24 cellular contexts compared by ENCODE assay signal in the genomic region with DNA sequence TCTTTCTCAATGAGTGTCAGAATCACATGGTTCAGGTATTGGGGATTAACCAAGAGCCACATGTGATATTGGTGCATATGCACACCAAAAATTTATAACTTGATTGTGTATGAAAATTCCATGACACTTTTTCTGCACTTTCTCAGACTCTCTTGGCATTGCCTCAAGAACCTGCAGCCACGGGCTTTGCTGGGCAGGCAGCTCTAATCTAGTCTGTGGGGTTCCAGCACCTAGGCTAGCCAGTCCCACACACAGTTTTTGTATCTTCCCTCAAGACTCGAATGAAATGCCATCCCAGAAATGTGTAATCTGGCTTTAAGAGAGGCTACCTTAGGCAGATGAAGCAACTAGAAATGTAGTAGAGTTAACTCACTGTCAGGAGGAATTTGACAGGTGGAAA. TPM values are rescaled to one million over a fixed set of nuclear protein-coding genes. Genes with fewer than 3 reads are reported as not detected.
DNase-seq lines count a peak whose midpoint lies in the region; ATAC-seq and TF ChIP-seq lines count a peak whose summit lies in the region.
"Had no signal": no experiment of that assay in that cellular context is flagged by ENCODE, and none has a peak within 500 bp of the region (broad histone marks: within the 10 kb centered on the region; RNA-seq: fewer than 3 reads in every experiment).

No MANE protein-coding gene starts in this region.

- H3K27ac ChIP-seq in GM23338 (ENCODE audit: low read depth) (no peak overlapping the region), neutrophil (peak overlapping the region; percentile 37)
- H3K27ac ChIP-seq: A549; BLaER1 treated with 17β-estradiol and CSF1 and Interleukin-3, amounts not matched to agents 10 nM and 100 nM had no signal

- H3K4me3 Mint-ChIP-seq in GM23338 (no peak overlapping the region), MCF 10A (ENCODE audit: unreplicated experiment) (no peak overlapping the region)
- no peak overlapping the region for H3K4me3 Mint-ChIP-seq in central memory CD8-positive, alpha-beta T cell
- H3K4me3 Mint-ChIP-seq: CD14-positive monocyte; CD4-positive, alpha-beta memory T cell had no signal

- peaks cover 6% of the 10 kb centered on the region; the same call in 2 of the 3 replicates for H3K36me3 Mint-ChIP-seq in GM23338 (ENCODE audit: low read depth)
- H3K36me3 Mint-ChIP-seq in central memory CD8-positive, alpha-beta T cell (ENCODE audit: insufficient read depth): peaks cover 8% of the 10 kb centered on the region
- peaks cover 16% of the 10 kb centered on the region for H3K36me3 Mint-ChIP-seq in MCF 10A (ENCODE audit: insufficient read depth, unreplicated experiment)

- H3K27me3 ChIP-seq in GM23338 (ENCODE audit: insufficient read depth): no peaks in the 10 kb centered on the region
- H3K27me3 ChIP-seq in neutrophil: no peaks in the 10 kb centered on the region
- H3K27me3 ChIP-seq: BE2C; BLaER1 treated with 17β-estradiol and CSF1 and Interleukin-3, amounts not matched to agents 10 nM and 100 nM had no signal

- H3K27ac Mint-ChIP-seq in GM23338 (no peak overlapping the region), MCF 10A (ENCODE audit: low read depth, unreplicated experiment) (no peak overlapping the region)
- peak overlapping the region; percentile 49 for H3K27ac Mint-ChIP-seq in central memory CD8-positive, alpha-beta T cell (ENCODE audit: low read depth)

- no peaks in the 10 kb centered on the region for H3K9me3 Mint-ChIP-seq in GM23338
- no peaks in the 10 kb centered on the region for H3K9me3 Mint-ChIP-seq in central memory CD8-positive, alpha-beta T cell
- H3K9me3 Mint-ChIP-seq in MCF 10A (ENCODE audit: unreplicated experiment): no peaks in the 10 kb centered on the region

- CTCF ChIA-PET in MCF 10A (lab: Yijun Ruan, JAX): interaction anchor here (2.5 to 4.7 kb wide), 4 partner anchors 16 to 91 kb away, joined by 11 to 55 read pairs (median 20); no protein-coding TSS in a partner anchor

- H3K9me3 ChIP-seq in neutrophil: no peaks in the 10 kb centered on the region
- H3K9me3 ChIP-seq: A549, BE2C had no signal

- H4K20me1 ChIP-seq in GM23338 (replicated peaks; ENCODE audit: insufficient read depth): no peaks in the 10 kb centered on the region

- no peak for TF ChIP-seq CTCF in GM23338 (conservative IDR thresholded peaks at IDR 0.05; ENCODE audit: low read depth in 2 of 2)
- TF ChIP-seq CTCF in neutrophil (IDR thresholded peaks at IDR 0.05): no peak
- TF ChIP-seq CTCF in MCF 10A (IDR thresholded peaks at IDR 0.05; ENCODE audit: unreplicated experiment): no peak

- H3K9me2 ChIP-seq in GM23338 (ENCODE audit: insufficient read depth): no peaks in the 10 kb centered on the region

- BruUV-seq in MCF 10A (replicated peaks; lab: Mats Ljungman, UMichigan): no TSS peak

- H3K4me1 Mint-ChIP-seq in GM23338 (peaks cover 33% of the 10 kb centered on the region), MCF 10A (ENCODE audit: insufficient read depth, unreplicated experiment) (peaks cover 22% of the 10 kb centered on the region)
- H3K4me1 Mint-ChIP-seq in central memory CD8-positive, alpha-beta T cell: peaks cover 32% of the 10 kb centered on the region

- H3K27me3 Mint-ChIP-seq in GM23338 (ENCODE audit: insufficient read depth, low read depth, poor library complexity) (peaks cover 4% of the 10 kb centered on the region), MCF 10A (ENCODE audit: insufficient read depth, unreplicated experiment) (no peaks in the 10 kb centered on the region)
- no peaks in the 10 kb centered on the region for H3K27me3 Mint-ChIP-seq in central memory CD8-positive, alpha-beta T cell
- H3K27me3 Mint-ChIP-seq: CD4-positive, alpha-beta memory T cell had no signal

- H3K36me3 ChIP-seq in GM23338 (ENCODE audit: insufficient read depth) (no peaks in the 10 kb centered on the region), neutrophil (peaks cover 6% of the 10 kb centered on the region)
- H3K36me3 ChIP-seq: BE2C had no signal

- H3K4me3 ChIP-seq in GM23338 (no peak overlapping the region), neutrophil (ENCODE audit: low read depth in 1 of 2, low read length in 1 of 2) (no peak overlapping the region)
- H3K4me3 ChIP-seq: A549; BLaER1 treated with 17β-estradiol and CSF1 and Interleukin-3, amounts not matched to agents 10 nM and 100 nM; GM12878 had no signal

- ATAC-seq in GM23338 (peak; percentile 25; the same call in 2 of the 3 replicates), GM18861 (IDR thresholded peaks at IDR 0.05; ENCODE audit: unreplicated experiment) (no peak)
- ATAC-seq in central memory CD8-positive, alpha-beta T cell (replicated peaks; ENCODE audit: extremely low read depth, poor library complexity, severe bottlenecking): no peak
- ATAC-seq: A549, GM12878 had no signal

- POLR2A ChIA-PET in MCF 10A (lab: Yijun Ruan, JAX): no interaction called here

- DNase-seq in DMS 273 (lab: John Stamatoyannopoulos, UW; ENCODE audit: unreplicated experiment) (peak; percentile 31), DMS 273 treated with DMSO at 0.1 percent for 48 hours (lab: John Stamatoyannopoulos, UW) (no peak), GM23338 (ENCODE audit: low spot score) (no peak), MCF 10A (ENCODE audit: unreplicated experiment) (no peak)
- DNase-seq in central memory CD8-positive, alpha-beta T cell (ENCODE audit: low spot score in 2 of 2): no peak
- DNase-seq in activated CD4-positive, alpha-beta T cell treated with anti-CD3 and anti-CD28 coated beads for 4 hours: no peak
- DNase-seq: 8988T; ACHN; AML-193; BE2C; Calu3; CD4-positive, alpha-beta memory T cell; COR-L47; DMS79; EL; GDM1; GOT3; HCEC 1CT had no signal

- H3K4me1 ChIP-seq in GM23338 (ENCODE audit: insufficient read depth): peaks cover 26% of the 10 kb centered on the region
- peaks cover 6 to 13% of the 10 kb centered on the region in 2 experiments for H3K4me1 ChIP-seq in neutrophil (ENCODE audit: control insufficient read depth in 1 of 2, insufficient read depth in 1 of 2, low read depth in 1 of 2, low read length in 1 of 2)
- H3K4me1 ChIP-seq: BE2C had no signal

- H3K4me2 ChIP-seq in GM23338: no peak overlapping the region
- H3K4me2 ChIP-seq: A549 had no signal

- intact Hi-C loops in MCF 10A (cut with micrococcal nuclease): no loop called here

- peaks cover 52% of the 10 kb centered on the region for H3K79me2 ChIP-seq in GM23338 (replicated peaks; ENCODE audit: insufficient read depth)

- no peaks in the 10 kb centered on the region for H3F3A ChIP-seq in GM23338 (replicated peaks; ENCODE audit: low read depth)

- H2AFZ ChIP-seq in GM23338: no peak overlapping the region

TF ChIP-seq in GM23338, 12 proteins besides CTCF, POLR2A, EP300 and RAD21 (continues in another document):
- no peak for TF ChIP-seq STAT1 (IDR thresholded peaks at IDR 0.05; ENCODE audit: unreplicated experiment)
- TF ChIP-seq POLR2AphosphoS5 (IDR thresholded peaks at IDR 0.05; ENCODE audit: low read depth): no peak

RNA-seq across cellular contexts. Expression of a gene that starts 21.7 kb away (rescaled TPM):
- total RNA-seq in GM23338 (2014; rRNA removed; shearing (Covaris generic)): 54.3 and 55.3 TPM in 2 replicates
- 51.7 and 55.1 TPM in 2 replicates for polyA plus RNA-seq in GM23338 (2016; fragmentation: Nextera tagmentation; extraction: Ambion mirVana)
- 24.5 and 25.6 TPM in 2 replicates for total RNA-seq in MCF 10A (2022)
